In genomic region chr1:172167801-172168596, GRCh38 we compare ENCODE assay signal across 10 cellular contexts.
DNase-seq lines count a peak whose midpoint lies in the region; ATAC-seq and TF ChIP-seq lines count a peak whose summit lies in the region.
"Had no signal": no experiment of that assay in that cellular context is flagged by ENCODE, and none has a peak within 500 bp of the region (broad histone marks: within the 10 kb centered on the region; RNA-seq: fewer than 3 reads in every experiment).

No MANE protein-coding gene starts in this region.

- no peaks in the 10 kb centered on the region for H3K36me3 Mint-ChIP-seq in chondrocyte (ENCODE audit: low read depth)

- no peak overlapping the region for H3K27ac Mint-ChIP-seq in chondrocyte (ENCODE audit: unreplicated experiment)

- H3K27me3 Mint-ChIP-seq in chondrocyte (ENCODE audit: low read depth), result no peaks in the 10 kb centered on the region

- ATAC-seq in HG03108 (IDR thresholded peaks at IDR 0.05; ENCODE audit: unreplicated experiment) (no peak), HG02884 (IDR thresholded peaks at IDR 0.05; ENCODE audit: unreplicated experiment) (no peak), GM19023 (IDR thresholded peaks at IDR 0.05; ENCODE audit: unreplicated experiment) (no peak)

- no peak overlapping the region for H3K4me3 ChIP-seq in epithelial cell of esophagus (ENCODE audit: low read length)
- H3K4me3 ChIP-seq: PC-9 had no signal

- H3K9me3 Mint-ChIP-seq in chondrocyte (ENCODE audit: low read depth), result no peaks in the 10 kb centered on the region

- H3K4me1 Mint-ChIP-seq in chondrocyte (ENCODE audit: low read depth), result peaks cover 27% of the 10 kb centered on the region

- DNase-seq in EH (ENCODE audit: low read depth) (peak; percentile 75), NCI-H345 (lab: John Stamatoyannopoulos, UW) (peak; percentile 61), epithelial cell of esophagus (ENCODE audit: low read depth) (peak; percentile 23), myocyte (ENCODE audit: low read depth) (peak; percentile 81), chondrocyte (ENCODE audit: low spot score) (no peak)
- DNase-seq: activated CD8-positive, alpha-beta memory T cell treated with anti-CD3 and anti-CD28 coated beads for 24 hours; PC-9 had no signal

- H3K4me3 Mint-ChIP-seq in chondrocyte (ENCODE audit: unreplicated experiment), result no peak overlapping the region

- TF ChIP-seq CTCF in epithelial cell of esophagus (IDR thresholded peaks at IDR 0.05; ENCODE audit: insufficient read depth, low read depth, low read length, missing control alignments) (no peak), chondrocyte (IDR thresholded peaks at IDR 0.05) (no peak)
